10 cellular contexts compared by ENCODE assay signal in genomic region chr5:10712574-10713366, GRCh38. TPM values are rescaled to one million over a fixed set of nuclear protein-coding genes. Genes with fewer than 3 reads are reported as not detected.
DNase-seq lines count a peak whose midpoint lies in the region; ATAC-seq and TF ChIP-seq lines count a peak whose summit lies in the region.
"Had no signal": no experiment of that assay in that cellular context is flagged by ENCODE, and none has a peak within 500 bp of the region (broad histone marks: within the 10 kb centered on the region; RNA-seq: fewer than 3 reads in every experiment).

No MANE protein-coding gene starts in this region.

- TF ChIP-seq POLR2A in sigmoid colon (IDR thresholded peaks at IDR 0.05): no peak

- no peak for TF ChIP-seq EP300 in sigmoid colon (IDR thresholded peaks at IDR 0.05)

- DNase-seq in GM13976 (ENCODE audit: low spot score): peak; percentile 71
- no peak for DNase-seq in stimulated activated CD4-positive, alpha-beta T cell treated with anti-CD3 and anti-CD28 coated beads, Interleukin-12 subunit alpha, Interleukin-12 subunit beta, amount 100 ng/mL, for 4 hours
- no peak for DNase-seq in MV-4-11 (lab: John Stamatoyannopoulos, UW)
- DNase-seq in sigmoid colon: no peak
- no peak for DNase-seq in midbrain (lab: John Stamatoyannopoulos, UW)
- DNase-seq: posterior cingulate gyrus; stimulated activated CD4-positive, alpha-beta T cell treated with anti-CD3 and anti-CD28 coated beads, Interleukin-4, amount 100 ng/mL, for 1 hour had no signal

- in situ Hi-C loops in GM13976 (cut with MboI; ENCODE audit: low sequenced_read_pairs, unreplicated experiment): no loop called here

- H3K27ac ChIP-seq in sigmoid colon: no peak overlapping the region

- no peaks in the 10 kb centered on the region for H3K9me3 ChIP-seq in sigmoid colon

- intact Hi-C loops in sigmoid colon (cut with DNase I): no loop called here

- no peak for TF ChIP-seq CTCF in GM13976 (IDR thresholded peaks at IDR 0.05; ENCODE audit: borderline replicate concordance, control extremely low read depth, extremely low read depth, insufficient read depth, missing control alignments)
- no peak for TF ChIP-seq CTCF in sigmoid colon (IDR thresholded peaks at IDR 0.05)

- H3K4me3 ChIP-seq in sigmoid colon: no peak overlapping the region

- ATAC-seq in GM19395 (IDR thresholded peaks at IDR 0.05; ENCODE audit: unreplicated experiment) (peak; percentile 88), HG02840 (IDR thresholded peaks at IDR 0.05; ENCODE audit: low FRiP score, unreplicated experiment) (peak; percentile 78), HG03521 (IDR thresholded peaks at IDR 0.05; ENCODE audit: unreplicated experiment) (peak; percentile 80)

- WGBS in sigmoid colon, 2 donors: 84 to 93% methylated on average over 8 of the region's 8 CpGs

- no peaks in the 10 kb centered on the region for H3K27me3 ChIP-seq in sigmoid colon

- peaks cover 0 to 9% (median 0%) of the 10 kb centered on the region in 4 donors for H3K36me3 ChIP-seq in sigmoid colon

- H3K4me1 ChIP-seq in sigmoid colon: no peaks in the 10 kb centered on the region

RNA-seq across cellular contexts. Expression of gene DAP, which starts 48.3 kb away (rescaled TPM):
- total RNA-seq in sigmoid colon: 10 to 100 TPM; 25.7 to 38.5 (median 27.1) TPM
- 100 to 1,000 TPM in 2 of 3 donors, 10 to 100 TPM in 1; 78.5 to 131 (median 111) TPM for polyA plus RNA-seq in sigmoid colon
